In genomic region chr22:22748297-22748743, GRCh38 we compare ENCODE assay signal across 8 cellular contexts.
DNase-seq lines count a peak whose midpoint lies in the region; ATAC-seq lines count a peak whose summit lies in the region.

No MANE protein-coding gene starts in this region.

- H2BK120ac ChIP-seq in trophoblast cell (ENCODE audit: insufficient read depth, low read length, poor library complexity), result no peak overlapping the region

- no peak overlapping the region for H3K18ac ChIP-seq in trophoblast cell (ENCODE audit: low read length)

- no peak overlapping the region for H3K27ac ChIP-seq in trophoblast cell (ENCODE audit: low read depth, low read length)

- H4K8ac ChIP-seq in trophoblast cell (ENCODE audit: low read depth, low read length), result no peak overlapping the region

- no peaks in the 10 kb centered on the region for H3K27me3 ChIP-seq in trophoblast cell (ENCODE audit: insufficient read depth, low read length)

- no peaks in the 10 kb centered on the region for H3K36me3 ChIP-seq in trophoblast cell (ENCODE audit: control insufficient read depth in 1 of 2, insufficient read depth in 2 of 2, low read length in 2 of 2)

- H4K91ac ChIP-seq in trophoblast cell (ENCODE audit: low read depth, low read length), result no peak overlapping the region

- no peak overlapping the region for H3K4me3 ChIP-seq in trophoblast cell (ENCODE audit: low read depth, low read length)

- no peak overlapping the region for H3K4ac ChIP-seq in trophoblast cell (ENCODE audit: low read depth, low read length)

- H3K79me2 ChIP-seq in trophoblast cell (ENCODE audit: control insufficient read depth, insufficient read depth, low read length, poor library complexity), result no peaks in the 10 kb centered on the region

- H4K12ac ChIP-seq in trophoblast cell (ENCODE audit: low read depth, low read length), result no peak overlapping the region

- WGBS in trophoblast cell (ENCODE audit: extremely low coverage, insufficient coverage, insufficient read length), result no CpG with 5 or more reads among the region's 5 CpGs

- peak; percentile 30 for DNase-seq in activated naive CD4-positive, alpha-beta T cell treated with Interleukin-2 at 50 U/mL for 16 hours
- DNase-seq in activated naive CD4-positive, alpha-beta T cell (lab: John Stamatoyannopoulos, UW), result no peak
- peak; percentile 66 for DNase-seq in MV-4-11 (lab: John Stamatoyannopoulos, UW)
- DNase-seq in activated T-cell treated with anti-CD3 and anti-CD28 coated beads, Interleukin-2, amount 50 U/mL, for 1 hour, result peak; percentile 35
- peak; percentile 17 for DNase-seq in germinal center (ENCODE audit: low spot score)
- DNase-seq in trophoblast cell, result peak; percentile 50 to 75
- DNase-seq in DMS79 treated with DMSO at 0.1 percent for 48 hours (lab: John Stamatoyannopoulos, UW), result no peak

- H2AK5ac ChIP-seq in trophoblast cell (ENCODE audit: low read length), result no peak overlapping the region

- no peak for ATAC-seq in HG02981 (IDR thresholded peaks at IDR 0.05; ENCODE audit: unreplicated experiment)

- no peak overlapping the region for H2BK5ac ChIP-seq in trophoblast cell (ENCODE audit: low read depth, low read length, poor library complexity)

- H3K79me1 ChIP-seq in trophoblast cell (ENCODE audit: low read length), result no peaks in the 10 kb centered on the region

- no peak overlapping the region for H2AFZ ChIP-seq in trophoblast cell (ENCODE audit: insufficient read depth, low read length, poor library complexity)

- H3K9me3 ChIP-seq in trophoblast cell (ENCODE audit: insufficient read depth, low read depth, low read length), result peaks cover 2% of the 10 kb centered on the region

- H3K23ac ChIP-seq in trophoblast cell (ENCODE audit: low read length), result no peak overlapping the region

- no peaks in the 10 kb centered on the region for H3K4me1 ChIP-seq in trophoblast cell (ENCODE audit: control insufficient read depth in 1 of 2, insufficient read depth in 2 of 2, low read length in 2 of 2)

- H2BK12ac ChIP-seq in trophoblast cell (ENCODE audit: low read length), result no peak overlapping the region

- H3K14ac ChIP-seq in trophoblast cell (ENCODE audit: low read length), result no peak overlapping the region

- no peak overlapping the region for H3K4me2 ChIP-seq in trophoblast cell (ENCODE audit: low read length)

- no peak overlapping the region for H3K9ac ChIP-seq in trophoblast cell (ENCODE audit: low read length)

Comparison
In these comparisons a context has a peak if more than half of its experiments do, and no peak if none do; other contexts are left out.
1. DNase-seq: peak in activated naive CD4-positive, alpha-beta T cell treated with Interleukin-2 at 50 U/mL for 16 hours (single experiment), MV-4-11 (single experiment), activated T-cell treated with anti-CD3 and anti-CD28 coated beads, Interleukin-2, amount 50 U/mL, for 1 hour (single experiment), germinal center (single experiment) and trophoblast cell (2 of 2); none in activated naive CD4-positive, alpha-beta T cell (0 of 4) and DMS79 treated with DMSO at 0.1 percent for 48 hours (single experiment).